ENCODE assay signal across 19 cellular contexts in the genomic region with DNA sequence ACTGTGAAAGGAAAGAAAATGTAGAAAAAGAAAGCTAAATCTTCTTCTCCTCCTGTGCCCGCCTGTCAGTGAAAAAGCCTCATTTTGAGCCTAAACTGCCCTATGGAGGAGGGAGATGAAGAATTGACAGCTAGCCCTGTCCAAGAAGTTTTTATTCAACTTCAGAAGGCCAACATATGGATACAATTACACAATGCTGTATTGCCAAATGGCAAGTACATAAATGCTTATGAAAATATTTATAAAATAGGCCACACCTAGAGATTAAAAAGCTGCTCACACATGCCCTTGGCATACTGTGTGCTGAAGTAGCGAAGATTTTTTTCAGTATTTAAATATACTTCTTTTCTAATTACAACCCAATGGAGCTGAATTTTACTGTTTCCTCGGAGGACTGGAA.
DNase-seq lines count a peak whose midpoint lies in the region; ATAC-seq and TF ChIP-seq lines count a peak whose summit lies in the region.
"Had no signal": no experiment of that assay in that cellular context is flagged by ENCODE, and none has a peak within 500 bp of the region (broad histone marks: within the 10 kb centered on the region; RNA-seq: fewer than 3 reads in every experiment).

No MANE protein-coding gene starts in this region.

- CTCF ChIA-PET in MCF 10A (lab: Yijun Ruan, JAX): interaction anchor here (0.6 to 1.2 kb wide), 6 partner anchors 9 to 763 kb away, joined by 3 to 4 read pairs (median 3); no protein-coding TSS in a partner anchor

- no peak overlapping the region for H3K4me3 ChIP-seq in breast epithelium
- H3K4me3 ChIP-seq in epithelial cell of esophagus (ENCODE audit: low read length): no peak overlapping the region
- H3K4me3 ChIP-seq in fibroblast of villous mesenchyme (ENCODE audit: low read depth, low read length): no peak overlapping the region
- no peak overlapping the region for H3K4me3 ChIP-seq in MG63
- H3K4me3 ChIP-seq: BLaER1 treated with 17β-estradiol and CSF1 and Interleukin-3, amounts not matched to agents 10 nM and 100 nM had no signal

- H3K27me3 ChIP-seq in breast epithelium (no peaks in the 10 kb centered on the region), MG63 (no peaks in the 10 kb centered on the region; the same call in 1 of the 2 replicates)
- H3K27me3 ChIP-seq: BLaER1 treated with 17β-estradiol and CSF1 and Interleukin-3, amounts not matched to agents 10 nM and 100 nM had no signal

- TF ChIP-seq CTCF in MCF 10A (IDR thresholded peaks at IDR 0.05; ENCODE audit: unreplicated experiment): no peak
- no peak for TF ChIP-seq CTCF in breast epithelium (IDR thresholded peaks at IDR 0.05)
- no peak for TF ChIP-seq CTCF in epithelial cell of esophagus (IDR thresholded peaks at IDR 0.05; ENCODE audit: insufficient read depth, low read depth, low read length, missing control alignments)
- no peak for TF ChIP-seq CTCF in fibroblast of villous mesenchyme (IDR thresholded peaks at IDR 0.05; ENCODE audit: insufficient read depth, low read depth, low read length)

- no peaks in the 10 kb centered on the region for H3K4me1 ChIP-seq in breast epithelium
- H3K4me1 ChIP-seq: BLaER1 treated with 17β-estradiol and CSF1 and Interleukin-3, amounts not matched to agents 10 nM and 100 nM had no signal

- DNase-seq in MCF 10A (ENCODE audit: unreplicated experiment) (peak; percentile 69), breast epithelium (ENCODE audit: low spot score in 2 of 2) (no peak), epithelial cell of esophagus (ENCODE audit: low read depth) (peak; percentile 61), fibroblast of villous mesenchyme (ENCODE audit: low read depth) (peak; percentile 37), MG63 (no peak), NCI-H146 (lab: John Stamatoyannopoulos, UW) (no peak)
- DNase-seq: 8988T, DMS79 treated with DMSO at 0.1 percent for 48 hours, GOT3, KBM-7, NCI-H1048, NCI-H1436 treated with DMSO at 0.1 percent for 48 hours, NCI-H2081 treated with DMSO at 0.1 percent for 48 hours, NCI-H2227 treated with DMSO at 0.1 percent for 48 hours, NCI-H524 treated with DMSO at 0.1 percent for 48 hours, SHP77 had no signal

- H3K4me3 Mint-ChIP-seq in MCF 10A (ENCODE audit: unreplicated experiment): no peak overlapping the region

- no peaks in the 10 kb centered on the region for H3K9me3 ChIP-seq in breast epithelium
- no peaks in the 10 kb centered on the region for H3K9me3 ChIP-seq in MG63

- ATAC-seq in HG02798 (IDR thresholded peaks at IDR 0.05; ENCODE audit: poor library complexity, unreplicated experiment) (no peak), GM18858 (IDR thresholded peaks at IDR 0.05; ENCODE audit: unreplicated experiment) (no peak)

- POLR2A ChIA-PET in MCF 10A (lab: Yijun Ruan, JAX): interaction anchor here (0.6 to 2.5 kb wide), 11 partner anchors 10 to 92 kb away, joined by 3 to 13 read pairs (median 3); no protein-coding TSS in a partner anchor

- H3K36me3 ChIP-seq in breast epithelium (no peaks in the 10 kb centered on the region), MG63 (no peaks in the 10 kb centered on the region)
- H3K36me3 ChIP-seq: BLaER1 treated with 17β-estradiol and CSF1 and Interleukin-3, amounts not matched to agents 10 nM and 100 nM had no signal

- BruUV-seq in MCF 10A (replicated peaks; lab: Mats Ljungman, UMichigan): no TSS peak

- TF ChIP-seq POLR2A in breast epithelium (IDR thresholded peaks at IDR 0.05): no peak

- H3K9me3 Mint-ChIP-seq in MCF 10A (ENCODE audit: unreplicated experiment): peaks cover 7% of the 10 kb centered on the region

- H3K4me1 Mint-ChIP-seq in MCF 10A (ENCODE audit: insufficient read depth, unreplicated experiment): peaks cover 20% of the 10 kb centered on the region

- peaks cover 13% of the 10 kb centered on the region for H3K36me3 Mint-ChIP-seq in MCF 10A (ENCODE audit: insufficient read depth, unreplicated experiment)

- H3K27ac ChIP-seq in breast epithelium: no peak overlapping the region
- H3K27ac ChIP-seq: BLaER1 treated with 17β-estradiol and CSF1 and Interleukin-3, amounts not matched to agents 10 nM and 100 nM had no signal

- no peaks in the 10 kb centered on the region for H3K27me3 Mint-ChIP-seq in MCF 10A (ENCODE audit: insufficient read depth, unreplicated experiment)

- H3K27ac Mint-ChIP-seq in MCF 10A (ENCODE audit: low read depth, unreplicated experiment): peak overlapping the region; percentile 85

- intact Hi-C loops in MCF 10A (cut with micrococcal nuclease): no loop called here
- intact Hi-C loops in breast epithelium (cut with DNase I; ENCODE audit: low total_unique reads): no loop called here

Comparison
In these comparisons a context has a peak if more than half of its experiments do, and no peak if none do; other contexts are left out.
1. DNase-seq: peak in MCF 10A (single experiment), epithelial cell of esophagus (single experiment) and fibroblast of villous mesenchyme (single experiment); none in breast epithelium (0 of 2), MG63 (single experiment) and NCI-H146 (single experiment).